ENCODE assay signal across 12 cellular contexts in the genomic region with DNA sequence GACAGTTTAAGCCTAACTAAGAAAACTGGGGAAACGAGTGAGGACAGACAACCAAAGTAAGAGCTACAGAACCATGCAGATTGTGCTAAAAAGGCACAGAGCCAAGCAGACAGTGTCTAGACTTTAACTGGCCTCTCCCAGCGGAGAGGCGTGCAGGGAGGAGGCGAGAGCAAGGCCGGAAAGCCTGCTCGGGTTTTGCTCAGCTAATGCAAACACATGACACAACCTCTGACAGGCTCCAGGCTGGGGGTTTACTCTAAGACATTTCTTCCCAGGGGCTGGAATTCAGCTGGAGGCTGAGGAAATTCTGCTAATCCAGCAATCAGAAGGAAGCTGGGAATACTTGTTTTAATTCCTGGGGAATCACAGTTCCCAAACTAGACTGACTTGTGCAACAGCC. TPM values are rescaled to one million over a fixed set of nuclear protein-coding genes. Genes with fewer than 3 reads are reported as not detected.
DNase-seq lines count a peak whose midpoint lies in the region; ATAC-seq and TF ChIP-seq lines count a peak whose summit lies in the region.
"Had no signal": no experiment of that assay in that cellular context is flagged by ENCODE, and none has a peak within 500 bp of the region (broad histone marks: within the 10 kb centered on the region; RNA-seq: fewer than 3 reads in every experiment).

No MANE protein-coding gene starts in this region.

- H3K27ac ChIP-seq in PC-9 = no peak overlapping the region
- H3K27ac ChIP-seq: C4-2B had no signal

- H2AFZ ChIP-seq in PC-9 = no peak overlapping the region

- H3K4me2 ChIP-seq in PC-9 = no peak overlapping the region

- peaks cover 7% of the 10 kb centered on the region for H3K36me3 ChIP-seq in PC-9 (ENCODE audit: low read depth)

- POLR2A ChIA-PET in PC-9 (lab: Charles Lee; ENCODE audit: unreplicated experiment) = no interaction called here

- no peak for ATAC-seq in HG03469 (IDR thresholded peaks at IDR 0.05; ENCODE audit: unreplicated experiment)

- intact Hi-C loops in PC-9 (cut with micrococcal nuclease; ENCODE audit: unreplicated experiment) = loop anchor here (10.0 kb wide), 1 partner anchor 56 kb away; no protein-coding TSS in a partner anchor

- DNase-seq in ELF-1 (ENCODE audit: low read depth, low spot score) (peak; percentile 64), choroid plexus epithelial cell (ENCODE audit: low read depth) (peak; percentile 91), hepatic stellate cell (ENCODE audit: low spot score) (peak; percentile 48), pulmonary artery endothelial cell (ENCODE audit: low read depth, low spot score) (peak; percentile 74), PC-9 (no peak), DMS 273 (lab: John Stamatoyannopoulos, UW; ENCODE audit: unreplicated experiment) (no peak), DMS153 (lab: John Stamatoyannopoulos, UW) (no peak)
- DNase-seq: glutamatergic neuron, GOT3, NCI-H226 had no signal

- H3K4me3 ChIP-seq in choroid plexus epithelial cell (ENCODE audit: low read depth, low read length) = no peak overlapping the region
- no peak overlapping the region for H3K4me3 ChIP-seq in PC-9

- no TSS peak for BruUV-seq in PC-9 (replicated peaks; lab: Mats Ljungman, UMichigan)

- H3K9me2 ChIP-seq in PC-9 (ENCODE audit: insufficient read depth) = no peaks in the 10 kb centered on the region

- peaks cover 16% of the 10 kb centered on the region for H3K79me2 ChIP-seq in PC-9 (ENCODE audit: low read depth)

- no peaks in the 10 kb centered on the region for H3K9me3 ChIP-seq in PC-9 (ENCODE audit: insufficient read depth, low read depth)

- H4K20me1 ChIP-seq in PC-9 (ENCODE audit: insufficient read depth) = no peaks in the 10 kb centered on the region

- peaks cover 24% of the 10 kb centered on the region for H3F3A ChIP-seq in PC-9 (ENCODE audit: insufficient read depth, low read depth)

- CTCF ChIA-PET in PC-9 (lab: Charles Lee) = no interaction called here

- no peak for TF ChIP-seq CTCF in choroid plexus epithelial cell (conservative IDR thresholded peaks at IDR 0.05; ENCODE audit: low read depth, low read length)
- no peak for TF ChIP-seq CTCF in PC-9 (conservative IDR thresholded peaks at IDR 0.05)

- H3K27me3 ChIP-seq in PC-9 (ENCODE audit: insufficient read depth, low read depth) = no peaks in the 10 kb centered on the region

- H3K4me1 ChIP-seq in PC-9 (replicated peaks; ENCODE audit: insufficient read depth) = peaks cover 30% of the 10 kb centered on the region

RNA-seq across cellular contexts. Expression of gene FSTL1, which starts 11.8 kb away (rescaled TPM):
- total RNA-seq in pulmonary artery endothelial cell (517 and 690 TPM in 2 replicates), PC-9 (2021) (225 and 256 TPM in 2 replicates)

Comparison
In these comparisons a context has a peak if more than half of its experiments do, and no peak if none do; other contexts are left out.
1. DNase-seq: peak in ELF-1 (single experiment), choroid plexus epithelial cell (single experiment), hepatic stellate cell (single experiment) and pulmonary artery endothelial cell (single experiment); none in PC-9 (0 of 2), DMS 273 (single experiment) and DMS153 (single experiment).